Comparison of ENCODE assay signal across 15 cellular contexts in genomic region chrX:41737065-41737464, GRCh38. TPM values are rescaled to one million over a fixed set of nuclear protein-coding genes. Genes with fewer than 3 reads are reported as not detected.
DNase-seq lines count a peak whose midpoint lies in the region; ATAC-seq and TF ChIP-seq lines count a peak whose summit lies in the region.
"Had no signal": no experiment of that assay in that cellular context is flagged by ENCODE, and none has a peak within 500 bp of the region (broad histone marks: within the 10 kb centered on the region; RNA-seq: fewer than 3 reads in every experiment).

No MANE protein-coding gene starts in this region.

- CTCF ChIA-PET in WTC11 (lab: Charles Lee), result no interaction called here

- no peak overlapping the region for H3K4me3 ChIP-seq in SJCRH30

- H3K27me3 ChIP-seq in SJCRH30, result no peaks in the 10 kb centered on the region

- no peak overlapping the region for H3K4me3 Mint-ChIP-seq in activated T-helper 2 cell treated with anti-CD3 and anti-CD28 coated beads, Interferon-gamma antibody, Interleukin-2, Interleukin-4, amounts not matched to agents 10 μg/mL and 5 μg/mL and 100 μg/mL, durations not matched to agents 14 hours and 24 hours and 36 hours (ENCODE audit: low read depth)
- H3K4me3 Mint-ChIP-seq in WTC11, result no peak overlapping the region
- H3K4me3 Mint-ChIP-seq: H9 had no signal

- peak; percentile 3 for DNase-seq in activated CD8-positive, alpha-beta memory T cell treated with anti-CD3 and anti-CD28 coated beads, Interleukin-2, amount 50 U/mL, for 1 hour (ENCODE audit: extremely low read depth)
- no peak for DNase-seq in activated CD8-positive, alpha-beta memory T cell treated with anti-CD3 and anti-CD28 coated beads for 24 hours
- DNase-seq in SJCRH30 (peak; percentile 18 to 61), WTC11 (ENCODE audit: low spot score) (no peak), NCI-H1694 treated with DMSO at 0.1 percent for 48 hours (lab: John Stamatoyannopoulos, UW) (no peak)
- peak; percentile 32 for DNase-seq in activated T-helper 2 cell treated with anti-CD3 and anti-CD28 coated beads, Interferon-gamma antibody, Interleukin-2, Interleukin-4, amounts not matched to agents 10 μg/mL and 5 μg/mL and 100 μg/mL, durations not matched to agents 14 hours and 24 hours and 36 hours (ENCODE audit: low spot score)
- peak; percentile 3 for DNase-seq in stimulated activated CD8-positive, alpha-beta memory T cell treated with anti-CD3 and anti-CD28 coated beads, Interleukin-12 subunit alpha, Interleukin-12 subunit beta, amount 100 ng/mL, for 4 hours (ENCODE audit: low read depth)
- DNase-seq: H9; NK-92 treated with Interleukin-12 subunit alpha and Interleukin-12 subunit beta, amount 100 ng/mL, for 24 hours; occipital lobe had no signal

- intact Hi-C loops in activated T-helper 2 cell treated with anti-CD3 and anti-CD28 coated beads, Interferon-gamma antibody, Interleukin-2, Interleukin-4, amounts not matched to agents 10 μg/mL and 5 μg/mL and 100 μg/mL, durations not matched to agents 14 hours and 24 hours and 36 hours (cut with micrococcal nuclease), result no loop called here

- POLR2A ChIA-PET in WTC11 (lab: Charles Lee), result no interaction called here

- H3K9me3 ChIP-seq in SJCRH30 (replicated peaks), result no peaks in the 10 kb centered on the region

- H3K4me1 Mint-ChIP-seq in activated T-helper 2 cell treated with anti-CD3 and anti-CD28 coated beads, Interferon-gamma antibody, Interleukin-2, Interleukin-4, amounts not matched to agents 10 μg/mL and 5 μg/mL and 100 μg/mL, durations not matched to agents 14 hours and 24 hours and 36 hours (ENCODE audit: low read depth), result peaks cover 32% of the 10 kb centered on the region
- peaks cover 29% of the 10 kb centered on the region for H3K4me1 Mint-ChIP-seq in WTC11

- no peaks in the 10 kb centered on the region for H3K36me3 Mint-ChIP-seq in activated T-helper 2 cell treated with anti-CD3 and anti-CD28 coated beads, Interferon-gamma antibody, Interleukin-2, Interleukin-4, amounts not matched to agents 10 μg/mL and 5 μg/mL and 100 μg/mL, durations not matched to agents 14 hours and 24 hours and 36 hours (ENCODE audit: low read depth)
- H3K36me3 Mint-ChIP-seq in WTC11, result no peaks in the 10 kb centered on the region

- H3K36me3 ChIP-seq in SJCRH30, result no peaks in the 10 kb centered on the region

- peak overlapping the region; percentile 56 for H3K27ac Mint-ChIP-seq in activated T-helper 2 cell treated with anti-CD3 and anti-CD28 coated beads, Interferon-gamma antibody, Interleukin-2, Interleukin-4, amounts not matched to agents 10 μg/mL and 5 μg/mL and 100 μg/mL, durations not matched to agents 14 hours and 24 hours and 36 hours
- no peak overlapping the region; the same call in 1 of the 2 replicates for H3K27ac Mint-ChIP-seq in WTC11
- H3K27ac Mint-ChIP-seq: H9 had no signal

- H3K4me1 ChIP-seq in SJCRH30, result no peaks in the 10 kb centered on the region

- ATAC-seq in HG03571 (IDR thresholded peaks at IDR 0.05; ENCODE audit: unreplicated experiment) (no peak), WTC11 (no peak)
- ATAC-seq: SK-N-SH treated with all-trans-retinoic acid at 6 μM for 48 hours had no signal

- H3K27me3 Mint-ChIP-seq in activated T-helper 2 cell treated with anti-CD3 and anti-CD28 coated beads, Interferon-gamma antibody, Interleukin-2, Interleukin-4, amounts not matched to agents 10 μg/mL and 5 μg/mL and 100 μg/mL, durations not matched to agents 14 hours and 24 hours and 36 hours (ENCODE audit: low read depth), result no peaks in the 10 kb centered on the region
- H3K27me3 Mint-ChIP-seq in WTC11 (ENCODE audit: low read depth), result no peaks in the 10 kb centered on the region

- TF ChIP-seq CTCF in WTC11 (IDR thresholded peaks at IDR 0.05), result no peak

- H3K9me3 Mint-ChIP-seq in activated T-helper 2 cell treated with anti-CD3 and anti-CD28 coated beads, Interferon-gamma antibody, Interleukin-2, Interleukin-4, amounts not matched to agents 10 μg/mL and 5 μg/mL and 100 μg/mL, durations not matched to agents 14 hours and 24 hours and 36 hours, result no peaks in the 10 kb centered on the region
- H3K9me3 Mint-ChIP-seq in WTC11, result no peaks in the 10 kb centered on the region

- H3K27ac ChIP-seq in SJCRH30, result peak overlapping the region; percentile 15; the same call in 1 of the 2 replicates

TF ChIP-seq in WTC11, 78 proteins besides CTCF, POLR2A, EP300 and RAD21:
- TF ChIP-seq, protein P1, sequence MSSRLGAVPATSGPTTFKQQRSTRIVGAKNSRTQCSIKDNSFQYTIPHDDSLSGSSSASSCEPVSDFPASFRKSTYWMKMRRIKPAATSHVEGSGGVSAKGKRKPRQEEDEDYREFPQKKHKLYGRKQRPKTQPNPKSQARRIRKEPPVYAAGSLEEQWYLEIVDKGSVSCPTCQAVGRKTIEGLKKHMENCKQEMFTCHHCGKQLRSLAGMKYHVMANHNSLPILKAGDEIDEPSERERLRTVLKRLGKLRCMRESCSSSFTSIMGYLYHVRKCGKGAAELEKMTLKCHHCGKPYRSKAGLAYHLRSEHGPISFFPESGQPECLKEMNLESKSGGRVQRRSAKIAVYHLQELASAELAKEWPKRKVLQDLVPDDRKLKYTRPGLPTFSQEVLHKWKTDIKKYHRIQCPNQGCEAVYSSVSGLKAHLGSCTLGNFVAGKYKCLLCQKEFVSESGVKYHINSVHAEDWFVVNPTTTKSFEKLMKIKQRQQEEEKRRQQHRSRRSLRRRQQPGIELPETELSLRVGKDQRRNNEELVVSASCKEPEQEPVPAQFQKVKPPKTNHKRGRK (CRISPR knock-in tag; IDR thresholded peaks at IDR 0.05; ENCODE audit: borderline replicate concordance), result no peak
- TF ChIP-seq ZMAT4 (CRISPR knock-in tag; IDR thresholded peaks at IDR 0.05) (no peak), NR1H2 (CRISPR knock-in tag; IDR thresholded peaks at IDR 0.05) (no peak), FOXP1 (CRISPR knock-in tag; IDR thresholded peaks at IDR 0.05; ENCODE audit: borderline replicate concordance) (no peak), MYBL2 (CRISPR knock-in tag; IDR thresholded peaks at IDR 0.05) (no peak), CDX4 (CRISPR knock-in tag; IDR thresholded peaks at IDR 0.05; ENCODE audit: borderline replicate concordance) (no peak)
TF ChIP-seq in WTC11: peak in this region for 0.

RNA-seq across cellular contexts. Expression of gene GPR82, which starts 13.1 kb away (rescaled TPM):
- not detected in 2 replicates for total RNA-seq in SJCRH30 (2014; rRNA removed; shearing (Covaris generic))
- 0.14 TPM in 1 of 2 replicates, not detected in the other for total RNA-seq in activated T-helper 2 cell treated with anti-CD3 and anti-CD28 coated beads, Interferon-gamma antibody, Interleukin-2, Interleukin-4, amounts not matched to agents 10 μg/mL and 5 μg/mL and 100 μg/mL, durations not matched to agents 14 hours and 24 hours and 36 hours
- total RNA-seq in WTC11 (2021), result not detected in 3 replicates
- total RNA-seq: dermis microvascular lymphatic vessel endothelial cell, fibroblast of lung, H9, lung microvascular endothelial cell, occipital lobe had no signal

RNA-seq across cellular contexts. Expression of gene GPR34, which starts 48.3 kb away (rescaled TPM):
- total RNA-seq in SJCRH30 (2014; rRNA removed; shearing (Covaris generic)), result not detected in 2 replicates
- total RNA-seq in activated T-helper 2 cell treated with anti-CD3 and anti-CD28 coated beads, Interferon-gamma antibody, Interleukin-2, Interleukin-4, amounts not matched to agents 10 μg/mL and 5 μg/mL and 100 μg/mL, durations not matched to agents 14 hours and 24 hours and 36 hours, result not detected in 2 replicates
- total RNA-seq in WTC11 (2021), result 0.09 TPM in 1 of 3 replicates, not detected in the others
- total RNA-seq: dermis microvascular lymphatic vessel endothelial cell, fibroblast of lung, H9, lung microvascular endothelial cell had no signal

Comparison
In these comparisons a context has a peak if more than half of its experiments do, and no peak if none do; other contexts are left out.
1. DNase-seq: peak in activated CD8-positive, alpha-beta memory T cell treated with anti-CD3 and anti-CD28 coated beads, Interleukin-2, amount 50 U/mL, for 1 hour (single experiment), SJCRH30 (2 of 2), activated T-helper 2 cell treated with anti-CD3 and anti-CD28 coated beads, Interferon-gamma antibody, Interleukin-2, Interleukin-4, amounts not matched to agents 10 μg/mL and 5 μg/mL and 100 μg/mL, durations not matched to agents 14 hours and 24 hours and 36 hours (single experiment) and stimulated activated CD8-positive, alpha-beta memory T cell treated with anti-CD3 and anti-CD28 coated beads, Interleukin-12 subunit alpha, Interleukin-12 subunit beta, amount 100 ng/mL, for 4 hours (single experiment); none in activated CD8-positive, alpha-beta memory T cell treated with anti-CD3 and anti-CD28 coated beads for 24 hours (single experiment), WTC11 (single experiment) and NCI-H1694 treated with DMSO at 0.1 percent for 48 hours (single experiment).